Comparison of ENCODE assay signal across 1 cellular context in genomic region chr4:110622841-110623709, GRCh38.
TF ChIP-seq lines count a peak whose summit lies in the region.

Gene PITX2, minus strand, starts transcription at chr4:110623077. Its CDS starts 617 bp downstream, at chr4:110622460.

TF ChIP-seq in HCT116, 20 proteins besides CTCF, POLR2A, EP300 and RAD21 (continued from another document):
- TF ChIP-seq REST (IDR thresholded peaks at IDR 0.05; ENCODE audit: low read depth) (no peak), ZBTB33 (IDR thresholded peaks at IDR 0.05; ENCODE audit: extremely low read depth, insufficient replicate concordance, low read length) (no peak), CBX3 (IDR thresholded peaks at IDR 0.05; ENCODE audit: low read depth) (no peak), SRF (IDR thresholded peaks at IDR 0.05; ENCODE audit: low read depth) (no peak), YY1 (IDR thresholded peaks at IDR 0.05; ENCODE audit: extremely low read depth, insufficient replicate concordance, low read depth, low read length) (no peak), ZFX (IDR thresholded peaks at IDR 0.05) (peak; percentile 48; the same call in 1 of the 2 replicates)
